Comparison of ENCODE assay signal across 11 cellular contexts in the genomic region with DNA sequence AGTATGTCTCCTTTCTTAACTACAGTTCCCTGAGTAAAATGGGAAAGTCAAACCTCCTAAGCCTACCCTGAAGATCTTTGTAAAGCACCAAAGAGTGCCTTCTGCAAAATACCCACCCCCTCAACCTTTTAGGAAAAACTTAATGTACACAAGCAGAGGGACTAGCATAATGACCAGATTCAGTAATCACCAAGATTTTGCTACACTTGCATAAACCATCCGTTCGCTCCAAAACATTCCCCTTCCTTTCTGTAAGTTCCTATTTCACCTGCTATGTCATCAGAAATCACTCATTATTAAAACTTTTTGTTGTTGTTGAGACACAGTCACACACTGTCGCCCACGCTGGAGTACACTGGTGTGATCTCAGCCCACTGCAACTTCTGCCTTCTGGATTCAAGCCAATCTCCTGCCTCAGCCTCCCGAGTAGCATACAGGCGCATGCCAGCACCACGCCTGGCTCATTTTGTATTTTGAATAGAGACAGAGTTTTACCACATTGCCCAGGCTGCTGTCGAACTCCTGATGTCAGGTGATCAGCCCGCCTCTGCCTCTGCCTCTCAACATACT. TPM values are rescaled to one million over a fixed set of nuclear protein-coding genes. Genes with fewer than 3 reads are reported as not detected.
DNase-seq lines count a peak whose midpoint lies in the region; ATAC-seq, FAIRE-seq and TF ChIP-seq lines count a peak whose summit lies in the region.
"Had no signal": no experiment of that assay in that cellular context is flagged by ENCODE, and none has a peak within 500 bp of the region (broad histone marks: within the 10 kb centered on the region; RNA-seq: fewer than 3 reads in every experiment).

No MANE protein-coding gene starts in this region.

- no peaks in the 10 kb centered on the region for H3K27me3 ChIP-seq in thyroid gland
- H3K27me3 ChIP-seq: esophagus squamous epithelium, MG63 had no signal

- peaks cover 15 to 34% of the 10 kb centered on the region in 2 donors for H3K36me3 ChIP-seq in thyroid gland

- no peaks in the 10 kb centered on the region for H3K27me3 Mint-ChIP-seq in activated T-helper 17 cell treated with anti-CD3 and anti-CD28 coated beads, Interleukin-2, amount 50 U/mL, for 72 hours
- no peaks in the 10 kb centered on the region for H3K27me3 Mint-ChIP-seq in mesothelial cell of epicardium (ENCODE audit: low read depth)

- H3K9me3 Mint-ChIP-seq in activated T-helper 17 cell treated with anti-CD3 and anti-CD28 coated beads, Interleukin-2, amount 50 U/mL, for 72 hours, result no peaks in the 10 kb centered on the region
- H3K9me3 Mint-ChIP-seq in mesothelial cell of epicardium, result no peaks in the 10 kb centered on the region

- FAIRE-seq in GM12891 (lab: Jason Lieb, UNC), result no peak

- ATAC-seq in activated T-helper 17 cell treated with anti-CD3 and anti-CD28 coated beads, Interleukin-2, amount 50 U/mL, for 72 hours (replicated peaks), result no peak

- H3K27ac ChIP-seq in thyroid gland, result no peak overlapping the region
- H3K27ac ChIP-seq: esophagus squamous epithelium had no signal

- peaks cover 27 to 30% of the 10 kb centered on the region in 2 donors for H3K4me1 ChIP-seq in thyroid gland

- no peak overlapping the region for H3K4me3 ChIP-seq in thyroid gland (replicated peaks in 1 of 3)
- H3K4me3 ChIP-seq: esophagus squamous epithelium, MG63 had no signal

- H3K4me3 Mint-ChIP-seq in activated T-helper 17 cell treated with anti-CD3 and anti-CD28 coated beads, Interleukin-2, amount 50 U/mL, for 72 hours, result peak overlapping the region; percentile 19
- peak overlapping the region; percentile 14 for H3K4me3 Mint-ChIP-seq in mesothelial cell of epicardium

- DNase-seq in CD1c-positive myeloid dendritic cell (ENCODE audit: extremely low spot score) (peak; percentile 51), GM12891 (ENCODE audit: insufficient read length, low spot score) (no peak), mesothelial cell of epicardium (ENCODE audit: low spot score in 2 of 2, unreplicated experiment in 2 of 2) (no peak), thyroid gland (no peak), NCI-H510A (lab: John Stamatoyannopoulos, UW) (no peak), A172 (ENCODE audit: low spot score) (no peak)
- DNase-seq in activated effector memory CD4-positive, alpha-beta T cell treated with anti-CD3 and anti-CD28 coated beads, Interleukin-2, amount 50 U/mL, for 16 hours, result no peak
- DNase-seq: cerebellar nuclear complex, esophagus squamous epithelium, MG63 had no signal

- H3K36me3 Mint-ChIP-seq in activated T-helper 17 cell treated with anti-CD3 and anti-CD28 coated beads, Interleukin-2, amount 50 U/mL, for 72 hours (ENCODE audit: low read depth), result peaks cover 93% of the 10 kb centered on the region
- peaks cover 21% of the 10 kb centered on the region for H3K36me3 Mint-ChIP-seq in mesothelial cell of epicardium

- TF ChIP-seq CTCF in mesothelial cell of epicardium (IDR thresholded peaks at IDR 0.05; ENCODE audit: unreplicated experiment) (no peak), thyroid gland (IDR thresholded peaks at IDR 0.05) (no peak)

- H3K4me1 Mint-ChIP-seq in activated T-helper 17 cell treated with anti-CD3 and anti-CD28 coated beads, Interleukin-2, amount 50 U/mL, for 72 hours, result peaks cover 5% of the 10 kb centered on the region
- H3K4me1 Mint-ChIP-seq in mesothelial cell of epicardium, result peaks cover 30% of the 10 kb centered on the region

- H3K27ac Mint-ChIP-seq in activated T-helper 17 cell treated with anti-CD3 and anti-CD28 coated beads, Interleukin-2, amount 50 U/mL, for 72 hours, result peak overlapping the region; percentile 62
- H3K27ac Mint-ChIP-seq in mesothelial cell of epicardium, result peak overlapping the region; percentile 69

- 87 to 91% methylated on average over 9 of the region's 9 CpGs for WGBS in thyroid gland, 2 donors

- TF ChIP-seq POLR2A in GM12891 (IDR thresholded peaks at IDR 0.05; ENCODE audit: low read depth, low read length) (no peak), thyroid gland (IDR thresholded peaks at IDR 0.05) (no peak)

- intact Hi-C loops in thyroid gland (cut with DNase I), result no loop called here

- no peaks in the 10 kb centered on the region for H3K9me3 ChIP-seq in thyroid gland
- H3K9me3 ChIP-seq: esophagus squamous epithelium, MG63 had no signal

TF ChIP-seq in GM12891, 5 proteins besides CTCF, POLR2A, EP300 and RAD21:
- TF ChIP-seq POLR2AphosphoS5 (IDR thresholded peaks at IDR 0.05; ENCODE audit: low read depth, low read length) (no peak), SPI1 (IDR thresholded peaks at IDR 0.05; ENCODE audit: low read depth, low read length) (no peak), POU2F2 (IDR thresholded peaks at IDR 0.05; ENCODE audit: low read depth, low read length) (peak; percentile 21; the same call in 1 of the 2 replicates), TAF1 (IDR thresholded peaks at IDR 0.05; ENCODE audit: low read depth, low read length) (no peak), PAX5 (IDR thresholded peaks at IDR 0.05; ENCODE audit: insufficient read depth, low read length, severe bottlenecking) (no peak)

RNA-seq across cellular contexts. Expression of a gene that starts 3.5 kb away (rescaled TPM):
- polyA plus RNA-seq in GM12891 (2012; ENCODE audit: low read depth, missing spikeins), result 199 TPM
- 100 to 1,000 TPM in 1 of 2 donors, 10 to 100 TPM in 1; 57.7 to 147 TPM for total RNA-seq in activated T-helper 17 cell treated with anti-CD3 and anti-CD28 coated beads, Interleukin-2, amount 50 U/mL, for 72 hours
- total RNA-seq in mesothelial cell of epicardium, result 87.9 to 98.2 TPM (median 94.7 TPM) in 3 replicates
- total RNA-seq in thyroid gland, result 100 to 1,000 TPM; 123 to 199 (median 160) TPM
- total RNA-seq in A172 (2014; rRNA removed; shearing (Covaris generic)), result 117 and 151 TPM in 2 replicates

RNA-seq across cellular contexts. Expression of a gene that starts 4.5 kb away (rescaled TPM):
- 47.3 TPM for polyA plus RNA-seq in GM12891 (2012; ENCODE audit: low read depth, missing spikeins)
- total RNA-seq in activated T-helper 17 cell treated with anti-CD3 and anti-CD28 coated beads, Interleukin-2, amount 50 U/mL, for 72 hours, result 100 to 1,000 TPM; 103 to 107 TPM
- total RNA-seq in mesothelial cell of epicardium (396 to 423 TPM (median 405 TPM) in 3 replicates), thyroid gland (100 to 1,000 TPM; 167 to 307 (median 215) TPM)
- total RNA-seq in A172 (2014; rRNA removed; shearing (Covaris generic)), result 35.6 and 43.2 TPM in 2 replicates

RNA-seq across cellular contexts. Expression of a gene that starts 17.4 kb away (rescaled TPM):
- 0.87 TPM for polyA plus RNA-seq in GM12891 (2012; ENCODE audit: low read depth, missing spikeins)
- total RNA-seq in activated T-helper 17 cell treated with anti-CD3 and anti-CD28 coated beads, Interleukin-2, amount 50 U/mL, for 72 hours, result not detected
- total RNA-seq in mesothelial cell of epicardium (10.9 to 12.3 TPM (median 11.3 TPM) in 3 replicates), thyroid gland (1 to 10 TPM; 2.0 to 3.2 (median 2.4) TPM)
- total RNA-seq in A172 (2014; rRNA removed; shearing (Covaris generic)), result 0.12 TPM in 1 of 2 replicates, not detected in the other

RNA-seq across cellular contexts. Expression of a gene that starts 28.6 kb away (rescaled TPM):
- 101 TPM for polyA plus RNA-seq in GM12891 (2012; ENCODE audit: low read depth, missing spikeins)
- total RNA-seq in activated T-helper 17 cell treated with anti-CD3 and anti-CD28 coated beads, Interleukin-2, amount 50 U/mL, for 72 hours, result 100 to 1,000 TPM in 1 of 2 donors, 10 to 100 TPM in 1; 93.3 to 163 TPM
- 75.5 to 78.6 TPM (median 78.3 TPM) in 3 replicates for total RNA-seq in mesothelial cell of epicardium
- 100 to 1,000 TPM in 2 of 4 donors, 10 to 100 TPM in 2; 73.8 to 198 (median 105) TPM for total RNA-seq in thyroid gland
- total RNA-seq in A172 (2014; rRNA removed; shearing (Covaris generic)), result 120 and 123 TPM in 2 replicates

RNA-seq across cellular contexts. Expression of a gene that starts 31.9 kb away (rescaled TPM):
- polyA plus RNA-seq in GM12891 (2012; ENCODE audit: low read depth, missing spikeins), result 0.33 TPM
- total RNA-seq in activated T-helper 17 cell treated with anti-CD3 and anti-CD28 coated beads, Interleukin-2, amount 50 U/mL, for 72 hours, result 1 to 10 TPM in 1 of 2 donors, under 1 TPM in 1; 0.84 to 6.2 TPM
- 57.0 to 59.1 TPM (median 57.7 TPM) in 3 replicates for total RNA-seq in mesothelial cell of epicardium
- total RNA-seq in thyroid gland, result 10 to 100 TPM; 11.4 to 52.0 (median 30.3) TPM
- total RNA-seq in A172 (2014; rRNA removed; shearing (Covaris generic)), result 0.91 and 2.0 TPM in 2 replicates
